Comparison of ENCODE assay signal across 8 cellular contexts in the genomic region with DNA sequence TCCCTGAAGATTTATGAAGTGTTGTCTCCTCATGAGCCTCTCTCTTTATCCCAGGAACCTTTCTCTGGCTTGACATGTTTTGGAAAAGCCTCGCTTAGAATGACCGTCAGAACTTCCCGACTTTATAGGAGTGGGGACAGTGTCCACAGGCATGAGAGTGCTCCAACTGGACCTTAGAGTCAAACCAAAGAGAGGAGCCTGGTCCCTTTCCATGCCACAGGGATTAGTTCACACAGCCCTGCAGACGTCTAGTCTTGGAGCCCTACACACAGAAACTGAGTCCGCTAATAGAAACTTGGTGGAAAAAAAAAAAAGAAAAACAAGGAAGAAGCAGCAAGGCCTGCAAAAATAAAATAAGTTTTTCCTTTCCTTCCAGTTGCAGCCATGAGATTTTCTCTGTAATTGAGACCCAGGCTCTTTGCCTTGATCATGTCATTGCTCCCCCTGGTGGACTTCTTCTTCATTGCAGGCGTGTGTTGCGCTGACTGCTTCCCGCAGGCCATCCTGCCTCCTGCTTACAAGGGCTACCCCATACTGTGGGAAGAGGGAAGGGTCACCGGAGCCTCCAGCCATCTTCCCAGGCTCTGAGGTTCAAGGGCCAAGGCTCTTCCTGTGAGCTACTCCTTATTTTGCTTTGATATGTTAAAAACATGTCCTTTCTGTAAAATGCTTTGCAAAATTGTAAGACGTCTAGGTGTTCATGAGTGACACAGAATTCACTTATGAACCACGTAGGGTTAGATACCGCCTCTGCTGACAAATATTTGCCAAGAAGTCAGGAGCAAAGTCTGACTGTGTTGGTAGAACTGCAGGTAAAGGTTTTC.
DNase-seq lines count a peak whose midpoint lies in the region; ATAC-seq and TF ChIP-seq lines count a peak whose summit lies in the region.

No MANE protein-coding gene starts in this region.

- H3K9me3 ChIP-seq in left lung: no peaks in the 10 kb centered on the region

- peak; percentile 71 for ATAC-seq in HG03139 (IDR thresholded peaks at IDR 0.05; ENCODE audit: unreplicated experiment)
- peak; percentile 99 for ATAC-seq in left lung

- H3K4me1 ChIP-seq in left lung: no peaks in the 10 kb centered on the region

- no peaks in the 10 kb centered on the region for H3K27me3 ChIP-seq in left lung

- H3K27ac ChIP-seq in left lung: no peak overlapping the region

- DNase-seq in NK-92 treated with Interleukin-12 subunit alpha and Interleukin-12 subunit beta, amount 100 ng/mL, for 24 hours (lab: John Stamatoyannopoulos, UW): peak; percentile 47
- DNase-seq in NK-92 (lab: John Stamatoyannopoulos, UW; ENCODE audit: unreplicated experiment) (no peak), NCI-H446 treated with DMSO at 0.1 percent for 48 hours (lab: John Stamatoyannopoulos, UW) (peak; percentile 2), choroid plexus epithelial cell (ENCODE audit: low read depth) (peak; percentile 91), left lung (peak; percentile 61 to 66)
- peak; percentile 77 to 79 for DNase-seq in activated CD4-positive, alpha-beta T cell treated with anti-CD3 and anti-CD28 coated beads for 24 hours (ENCODE audit: low read depth in 2 of 2)
- peak; percentile 27 to 65 (median 44) for DNase-seq in stimulated activated CD4-positive, alpha-beta T cell treated with anti-CD3 and anti-CD28 coated beads, TNF-alpha, amount 100 ng/mL, for 1 hour (ENCODE audit: low read depth in 3 of 3, low spot score in 1 of 3)

- no peaks in the 10 kb centered on the region for H3K36me3 ChIP-seq in left lung

- intact Hi-C loops in left lung (cut with DNase I): no loop called here

- TF ChIP-seq CTCF in choroid plexus epithelial cell (conservative IDR thresholded peaks at IDR 0.05; ENCODE audit: low read depth, low read length): peak; percentile 94
- peak; percentile 68 to 91 for TF ChIP-seq CTCF in left lung (IDR thresholded peaks at IDR 0.05)

- H3K4me3 ChIP-seq in choroid plexus epithelial cell (ENCODE audit: low read depth, low read length) (no peak overlapping the region), left lung (no peak overlapping the region)
